ENCODE assay signal across 1 cellular context in the genomic region with DNA sequence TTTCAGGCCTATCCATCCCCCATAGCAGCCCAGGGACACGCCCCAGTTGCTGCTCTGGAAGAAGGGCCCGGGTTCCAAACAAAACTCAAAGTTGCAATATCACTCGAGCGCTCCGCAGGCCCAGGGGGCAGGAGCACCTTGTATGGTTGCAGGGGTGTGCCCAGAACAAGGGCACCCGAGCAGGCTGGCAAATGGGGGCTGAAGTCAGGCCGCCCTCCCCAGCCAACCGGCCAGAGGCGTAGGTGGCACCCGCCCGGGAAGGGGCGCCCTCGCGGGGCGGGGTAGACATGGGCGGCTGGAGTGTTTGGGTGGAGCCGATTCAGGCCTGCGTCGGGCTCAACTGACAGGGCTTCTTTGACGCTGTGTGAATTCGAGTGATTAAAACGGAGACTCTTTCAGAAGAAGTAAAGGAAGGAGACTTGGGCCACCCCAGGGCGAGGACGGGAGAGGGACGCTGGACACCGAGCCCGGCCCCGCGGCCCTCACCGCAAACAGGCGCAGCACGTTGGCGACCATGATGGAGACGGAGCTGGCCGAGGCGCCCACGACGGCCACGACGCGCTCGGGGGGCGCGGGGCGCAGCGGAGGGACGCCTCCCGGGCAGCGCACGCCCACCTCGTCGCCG.
TF ChIP-seq lines count a peak whose summit lies in the region.

No MANE protein-coding gene starts in this region.

TF ChIP-seq in GM23338, 12 proteins besides CTCF, POLR2A, EP300 and RAD21 (continued from another document):
- no peak for TF ChIP-seq EZH2 (IDR thresholded peaks at IDR 0.05; ENCODE audit: low read depth, unreplicated experiment)
- no peak for TF ChIP-seq POLR2AphosphoS5 (IDR thresholded peaks at IDR 0.05; ENCODE audit: low read depth)
